In genomic region chr1:20733361-20733975, GRCh38 we compare ENCODE assay signal across 8 cellular contexts. TPM values are rescaled to one million over a fixed set of nuclear protein-coding genes. Genes with fewer than 3 reads are reported as not detected.
DNase-seq lines count a peak whose midpoint lies in the region; ATAC-seq, FAIRE-seq and TF ChIP-seq lines count a peak whose summit lies in the region.

No MANE protein-coding gene starts in this region.

- H3K4me2 ChIP-seq in OCI-LY7 (ENCODE audit: low read length), result peak overlapping the region; percentile 63

- H4K20me1 ChIP-seq in OCI-LY7 (ENCODE audit: insufficient read depth, low read length), result no peaks in the 10 kb centered on the region

- H3K27me3 ChIP-seq in esophagus (ENCODE audit: control insufficient read depth in 1 of 2, insufficient read depth in 2 of 2, low read length in 2 of 2) (peaks cover 0 to 3% of the 10 kb centered on the region in 2 donors), gastrocnemius medialis (peaks cover 0 to 13% (median 7%) of the 10 kb centered on the region in 3 donors), H7 (ENCODE audit: control insufficient read depth, insufficient read depth, low read length) (peaks cover 53% of the 10 kb centered on the region)

- H3K9me3 ChIP-seq in OCI-LY7 (ENCODE audit: low read length), result no peaks in the 10 kb centered on the region
- H3K9me3 ChIP-seq in esophagus (ENCODE audit: control insufficient read depth in 2 of 2, insufficient read depth in 1 of 2, low read depth in 1 of 2, low read length in 1 of 2), result no peaks in the 10 kb centered on the region
- no peaks in the 10 kb centered on the region for H3K9me3 ChIP-seq in gastrocnemius medialis

- H3K4me3 ChIP-seq in OCI-LY7 (ENCODE audit: low read depth, low read length, poor library complexity, severe bottlenecking) (no peak overlapping the region), esophagus (ENCODE audit: low read depth in 1 of 2, low read length in 2 of 2) (no peak overlapping the region), gastrocnemius medialis (peak overlapping the region; percentile 55 to 62 (median 58)), H7 (ENCODE audit: insufficient read depth, low read depth, low read length) (no peak overlapping the region; the same call in 1 of the 2 replicates)

- H3K36me3 ChIP-seq in OCI-LY7 (ENCODE audit: insufficient read depth, low read length), result peaks cover 15% of the 10 kb centered on the region
- H3K36me3 ChIP-seq in esophagus (ENCODE audit: control insufficient read depth in 2 of 2, insufficient read depth in 2 of 2, low read length in 1 of 2), result peaks cover 3 to 5% of the 10 kb centered on the region in 2 donors
- H3K36me3 ChIP-seq in gastrocnemius medialis, result peaks cover 0 to 9% of the 10 kb centered on the region in 2 donors
- H3K36me3 ChIP-seq in H7 (replicated peaks; ENCODE audit: control insufficient read depth, insufficient read depth, low read length), result peaks cover 1% of the 10 kb centered on the region; the same call in 1 of the 2 replicates

- TF ChIP-seq CTCF in OCI-LY7 (conservative IDR thresholded peaks at IDR 0.05; ENCODE audit: low read length), result no peak; the same call in 1 of the 2 replicates
- TF ChIP-seq CTCF in gastrocnemius medialis (IDR thresholded peaks at IDR 0.05 in 4 of 5, conservative IDR thresholded peaks at IDR 0.05 in 1 of 5), result no peak

- in situ Hi-C loops in gastrocnemius medialis (cut with MboI; ENCODE audit: low sequenced_read_pairs in 4 of 4), result no loop called here

- H3K27ac ChIP-seq in OCI-LY7 (ENCODE audit: low read depth, low read length, poor library complexity, severe bottlenecking), result no peak overlapping the region
- peak overlapping the region; percentile 43 to 81 for H3K27ac ChIP-seq in esophagus (ENCODE audit: low read depth in 2 of 2, low read length in 1 of 2)
- peak overlapping the region in 3 of 4 donors; percentile 26 to 59 (median 52) for H3K27ac ChIP-seq in gastrocnemius medialis

- intact Hi-C loops in OCI-LY7 (cut with micrococcal nuclease; ENCODE audit: unreplicated experiment) (loop anchor here (2.0 kb wide), 1 partner anchor 37 kb away; no protein-coding TSS in a partner anchor), gastrocnemius medialis (cut with DNase I; ENCODE audit: low total_unique reads) (loop anchor here (5.0 kb wide), 2 partner anchors 54 to 211 kb away; partner anchors contain the start of gene HP1BP3)

- H3K79me2 ChIP-seq in OCI-LY7 (ENCODE audit: insufficient read depth, low read depth, low read length), result no peaks in the 10 kb centered on the region

- peak; percentile 28 to 48 for ATAC-seq in gastrocnemius medialis

- TF ChIP-seq POLR2A in GM12892 (IDR thresholded peaks at IDR 0.05; ENCODE audit: low read depth, low read length) (no peak), gastrocnemius medialis (IDR thresholded peaks at IDR 0.05) (no peak)

- 17 to 25% methylated on average over 7 of the region's 7 CpGs for WGBS in esophagus, 2 donors

- CTCF ChIA-PET in OCI-LY7 (lab: Charles Lee; ENCODE audit: unreplicated experiment), result no interaction called here

- H3K9me2 ChIP-seq in OCI-LY7 (ENCODE audit: insufficient read depth, low read length), result no peaks in the 10 kb centered on the region

- BruUV-seq in OCI-LY7 (replicated peaks; lab: Mats Ljungman, UMichigan), result no TSS peak

- POLR2A ChIA-PET in OCI-LY7 (lab: Charles Lee), result no interaction called here

- peak; percentile 36 for FAIRE-seq in GM12892 (lab: Jason Lieb, UNC)

- DNase-seq in GM12892 (ENCODE audit: insufficient read length) (no peak), OCI-LY7 (ENCODE audit: low spot score) (no peak), gastrocnemius medialis (no peak), H4 (ENCODE audit: low spot score) (no peak), pons (ENCODE audit: low spot score) (no peak), C1 segment of cervical spinal cord (lab: John Stamatoyannopoulos, UW) (no peak), H7 (no peak)

- no peak overlapping the region for H2AFZ ChIP-seq in OCI-LY7 (ENCODE audit: low read length)

- H3K4me1 ChIP-seq in OCI-LY7 (ENCODE audit: insufficient read depth, low read length, poor library complexity, severe bottlenecking), result peaks cover 14% of the 10 kb centered on the region
- peaks cover 2 to 10% of the 10 kb centered on the region in 2 donors for H3K4me1 ChIP-seq in esophagus (ENCODE audit: control insufficient read depth in 2 of 2, insufficient read depth in 2 of 2, low read length in 1 of 2)
- H3K4me1 ChIP-seq in gastrocnemius medialis, result peaks cover 8 to 15% of the 10 kb centered on the region in 2 donors

RNA-seq across cellular contexts. Expression of gene SH2D5, which starts 1.0 kb away (rescaled TPM):
- 0.42 TPM for polyA plus RNA-seq in GM12892 (2012; ENCODE audit: missing spikeins)
- 0.46 TPM in 1 of 2 replicates, not detected in the other for total RNA-seq in OCI-LY7 (2014; rRNA removed; shearing (Covaris generic))
- total RNA-seq in OCI-LY7 (2022) (0.42 and 0.68 TPM in 2 replicates), gastrocnemius medialis (under 1 TPM in 1 of 4 donors, not detected in 3; 0.53 TPM)
- under 1 TPM; 0.12 to 0.27 TPM for polyA plus RNA-seq in esophagus
- 0.56 and 0.97 TPM in 2 replicates for total RNA-seq in H4 (2014; rRNA removed; shearing (Covaris generic))
- 8.3 and 9.0 TPM in 2 replicates for total RNA-seq in H7 (2014; rRNA removed; shearing (Covaris generic))

RNA-seq across cellular contexts. Expression of gene KIF17, which starts 15.7 kb away (rescaled TPM):
- 0.42 TPM for polyA plus RNA-seq in GM12892 (2012; ENCODE audit: missing spikeins)
- not detected in 2 replicates for total RNA-seq in OCI-LY7 (2014; rRNA removed; shearing (Covaris generic))
- total RNA-seq in OCI-LY7 (2022) (0.74 and 1.1 TPM in 2 replicates), gastrocnemius medialis (1 to 10 TPM; 2.6 to 3.8 (median 3.0) TPM)
- under 1 TPM; 0.45 to 0.48 TPM for polyA plus RNA-seq in esophagus
- total RNA-seq in H4 (2014; rRNA removed; shearing (Covaris generic)), result 0.10 TPM in 1 of 2 replicates, not detected in the other
- 3.5 and 10.1 TPM in 2 replicates for total RNA-seq in H7 (2014; rRNA removed; shearing (Covaris generic))

RNA-seq across cellular contexts. Expression of gene HP1BP3, which starts 53.6 kb away (rescaled TPM):
- 110 TPM for polyA plus RNA-seq in GM12892 (2012; ENCODE audit: missing spikeins)
- total RNA-seq in OCI-LY7 (2014; rRNA removed; shearing (Covaris generic)), result 295 and 423 TPM in 2 replicates
- 288 and 341 TPM in 2 replicates for total RNA-seq in OCI-LY7 (2022)
- 10 to 100 TPM; 66.3 to 85.1 TPM for polyA plus RNA-seq in esophagus
- total RNA-seq in gastrocnemius medialis, result 100 to 1,000 TPM in 2 of 4 donors, 10 to 100 TPM in 2; 73.9 to 121 (median 108) TPM
- 112 and 163 TPM in 2 replicates for total RNA-seq in H4 (2014; rRNA removed; shearing (Covaris generic))
- 119 and 137 TPM in 2 replicates for total RNA-seq in H7 (2014; rRNA removed; shearing (Covaris generic))

Comparison
In these comparisons a context has a peak if more than half of its experiments do, and no peak if none do; other contexts are left out.
1. H3K4me3 ChIP-seq: peak in gastrocnemius medialis (4 of 4); none in OCI-LY7 (single experiment), esophagus (0 of 2) and H7 (single experiment).